ENCODE assay signal across 15 cellular contexts in the genomic region with DNA sequence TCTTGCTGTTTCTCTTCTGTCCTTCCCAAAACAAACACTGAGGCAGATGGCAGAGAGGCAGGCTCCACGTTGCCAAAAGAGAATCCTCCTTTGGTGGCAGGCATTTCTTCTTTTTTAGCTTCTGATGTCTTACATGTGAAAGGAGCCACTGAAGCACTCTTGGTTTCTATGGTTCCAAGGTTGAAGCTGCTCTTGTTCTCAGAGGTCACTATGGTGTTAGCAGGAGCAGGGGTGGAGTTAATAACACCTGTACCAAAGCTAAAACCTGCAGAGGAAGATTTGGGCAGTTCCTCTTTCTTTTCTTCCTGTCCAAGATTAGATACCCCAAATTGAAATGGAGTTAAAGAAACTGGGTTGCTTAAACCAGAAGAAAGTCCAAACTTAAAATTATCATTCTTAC. TPM values are rescaled to one million over a fixed set of nuclear protein-coding genes. Genes with fewer than 3 reads are reported as not detected.
A peak's percentile ranks its signal among the peaks of the same experiment; 100 is the strongest.
DNase-seq lines count a peak whose midpoint lies in the region; ATAC-seq, FAIRE-seq and TF ChIP-seq lines count a peak whose summit lies in the region.
"Had no signal": no experiment of that assay in that cellular context is flagged by ENCODE, and none has a peak within 500 bp of the region (broad histone marks: within the 10 kb centered on the region; RNA-seq: fewer than 3 reads in every experiment).

No MANE protein-coding gene starts in this region.

- no peak overlapping the region for H3K27ac ChIP-seq in CD4-positive, CD25-positive, alpha-beta regulatory T cell (ENCODE audit: insufficient read depth, low read length, poor library complexity, severe bottlenecking)
- no peak overlapping the region for H3K27ac ChIP-seq in adrenal gland
- H3K27ac ChIP-seq: lower lobe of right lung, psoas muscle, thoracic aorta had no signal

- H3K4me3 ChIP-seq in CD4-positive, CD25-positive, alpha-beta regulatory T cell (ENCODE audit: low read depth, low read length), result no peak overlapping the region
- H3K4me3 ChIP-seq in adrenal gland, result no peak overlapping the region
- H3K4me3 ChIP-seq: lower lobe of right lung, psoas muscle, thoracic aorta had no signal

- no peaks in the 10 kb centered on the region for H3K27me3 Mint-ChIP-seq in CD4-positive, CD25-positive, alpha-beta regulatory T cell
- H3K27me3 Mint-ChIP-seq in activated B cell treated with CpG ODN at 0.5 μM for 24 hours, result no peaks in the 10 kb centered on the region

- intact Hi-C loops in activated B cell treated with CpG ODN at 0.5 μM for 24 hours (cut with micrococcal nuclease) (no loop called here), adrenal gland (cut with DNase I) (no loop called here)

- H3K36me3 ChIP-seq in CD4-positive, CD25-positive, alpha-beta regulatory T cell (ENCODE audit: control insufficient read depth, insufficient read depth, low read length), result peaks cover 72% of the 10 kb centered on the region
- H3K36me3 ChIP-seq in adrenal gland (replicated peaks in 1 of 2), result peaks cover 0 to 45% of the 10 kb centered on the region in 2 donors

- ATAC-seq in CD4-positive, CD25-positive, alpha-beta regulatory T cell (ENCODE audit: low read depth in 2 of 2), result no peak
- peak; percentile 79 for ATAC-seq in GM19395 (IDR thresholded peaks at IDR 0.05; ENCODE audit: unreplicated experiment)
- peak; percentile 60 for ATAC-seq in HG02981 (IDR thresholded peaks at IDR 0.05; ENCODE audit: unreplicated experiment)
- no peak for ATAC-seq in activated B cell treated with CpG ODN at 0.5 μM for 24 hours (ENCODE audit: low read depth)
- ATAC-seq: lower lobe of right lung, psoas muscle had no signal

- H3K4me1 ChIP-seq in CD4-positive, CD25-positive, alpha-beta regulatory T cell (ENCODE audit: control insufficient read depth, insufficient read depth, low read length, poor library complexity, severe bottlenecking), result peaks cover 7% of the 10 kb centered on the region
- H3K4me1 ChIP-seq in adrenal gland (replicated peaks in 1 of 2), result no peaks in the 10 kb centered on the region

- H3K9me3 ChIP-seq in CD4-positive, CD25-positive, alpha-beta regulatory T cell (ENCODE audit: control insufficient read depth in 2 of 2, low read length in 2 of 2), result no peaks in the 10 kb centered on the region
- no peaks in the 10 kb centered on the region for H3K9me3 ChIP-seq in adrenal gland (replicated peaks in 1 of 3)
- H3K9me3 ChIP-seq: lower lobe of right lung, psoas muscle, SK-N-SH, thoracic aorta had no signal

- FAIRE-seq in GM12892 (lab: Jason Lieb, UNC), result no peak

- no peaks in the 10 kb centered on the region for H3K27me3 ChIP-seq in CD4-positive, CD25-positive, alpha-beta regulatory T cell (ENCODE audit: control insufficient read depth, insufficient read depth, low read length)
- no peaks in the 10 kb centered on the region for H3K27me3 ChIP-seq in adrenal gland

- POLR2A ChIA-PET in activated B cell treated with CpG ODN at 0.5 μM for 24 hours (lab: Charles Lee), result no interaction called here

- DNase-seq in CD4-positive, CD25-positive, alpha-beta regulatory T cell, result no peak
- DNase-seq in activated B cell treated with CpG ODN at 0.5 μM for 24 hours (no peak), adrenal gland (no peak), GM12892 (ENCODE audit: insufficient read length) (no peak), T-helper 1 cell (no peak), DMS53 (lab: John Stamatoyannopoulos, UW) (no peak)
- DNase-seq: activated CD4-positive, alpha-beta T cell treated with anti-CD3 and anti-CD28 coated beads, Interleukin-2, amount 50 U/mL, for 1 hour; AML-193; lower lobe of right lung; NCI-H1092 treated with DMSO at 0.1 percent for 48 hours; psoas muscle; SK-N-SH had no signal

- H3K9me3 Mint-ChIP-seq in CD4-positive, CD25-positive, alpha-beta regulatory T cell, result peaks cover 0 to 2% (median 0%) of the 10 kb centered on the region in 7 donors
- no peaks in the 10 kb centered on the region for H3K9me3 Mint-ChIP-seq in activated B cell treated with CpG ODN at 0.5 μM for 24 hours

- peaks cover 34% of the 10 kb centered on the region for H3K36me3 Mint-ChIP-seq in CD4-positive, CD25-positive, alpha-beta regulatory T cell
- peaks cover 85% of the 10 kb centered on the region for H3K36me3 Mint-ChIP-seq in activated B cell treated with CpG ODN at 0.5 μM for 24 hours (ENCODE audit: low read depth)

- peaks cover 29 to 51% (median 34%) of the 10 kb centered on the region in 4 donors for H3K4me1 Mint-ChIP-seq in CD4-positive, CD25-positive, alpha-beta regulatory T cell
- H3K4me1 Mint-ChIP-seq in activated B cell treated with CpG ODN at 0.5 μM for 24 hours, result peaks cover 31% of the 10 kb centered on the region

- no peak overlapping the region for H3K4me3 Mint-ChIP-seq in CD4-positive, CD25-positive, alpha-beta regulatory T cell
- no peak overlapping the region for H3K4me3 Mint-ChIP-seq in activated B cell treated with CpG ODN at 0.5 μM for 24 hours

- CTCF ChIA-PET in activated B cell treated with CpG ODN at 0.5 μM for 24 hours (lab: Charles Lee), result no interaction called here

- WGBS in adrenal gland, 4 donors, result 56 to 77% (median 71%) methylated on average over 1 of the region's 1 CpG

- TF ChIP-seq CTCF in activated B cell treated with CpG ODN at 0.5 μM for 24 hours (IDR thresholded peaks at IDR 0.05), result no peak
- no peak for TF ChIP-seq CTCF in adrenal gland (IDR thresholded peaks at IDR 0.05)

- peak overlapping the region in 2 of 3 donors; percentile 3 to 59 for H3K27ac Mint-ChIP-seq in CD4-positive, CD25-positive, alpha-beta regulatory T cell
- peak overlapping the region; percentile 41 for H3K27ac Mint-ChIP-seq in activated B cell treated with CpG ODN at 0.5 μM for 24 hours

- no peak for TF ChIP-seq POLR2A in adrenal gland (IDR thresholded peaks at IDR 0.05)
- TF ChIP-seq POLR2A in GM12892 (IDR thresholded peaks at IDR 0.05; ENCODE audit: low read depth, low read length), result no peak

RNA-seq across cellular contexts. Expression of a gene that starts 28.8 kb away (rescaled TPM):
- 17.0 TPM for total RNA-seq in CD4-positive, CD25-positive, alpha-beta regulatory T cell
- 1 to 10 TPM; 3.0 to 5.6 (median 3.8) TPM for polyA plus RNA-seq in CD4-positive, CD25-positive, alpha-beta regulatory T cell
- 2.6 and 3.0 TPM in 2 replicates for total RNA-seq in activated B cell treated with CpG ODN at 0.5 μM for 24 hours
- 10 to 100 TPM; 20.9 to 33.1 (median 23.7) TPM for total RNA-seq in adrenal gland
- polyA plus RNA-seq in adrenal gland, result 10 to 100 TPM in 1 of 3 donors, 1 to 10 TPM in 2; 6.5 to 34.7 (median 9.4) TPM
- polyA plus RNA-seq in GM12892 (2012; ENCODE audit: missing spikeins), result 4.7 TPM

Comparison
In these comparisons a context has a peak if more than half of its experiments do, and no peak if none do; other contexts are left out.
1. ATAC-seq: peak in GM19395 (single experiment) and HG02981 (single experiment); none in CD4-positive, CD25-positive, alpha-beta regulatory T cell (0 of 2) and activated B cell treated with CpG ODN at 0.5 μM for 24 hours (single experiment).